28 cellular contexts compared by ENCODE assay signal in genomic region chr9:8734760-8735159, GRCh38.
DNase-seq lines count a peak whose midpoint lies in the region; FAIRE-seq and TF ChIP-seq lines count a peak whose summit lies in the region.
"Had no signal": no experiment of that assay in that cellular context is flagged by ENCODE, and none has a peak within 500 bp of the region (broad histone marks: within the 10 kb centered on the region; RNA-seq: fewer than 3 reads in every experiment).

No MANE protein-coding gene starts in this region.

- peak; percentile 92 for DNase-seq in ACHN
- peak; percentile 49 for DNase-seq in NT2/D1 (ENCODE audit: low read depth, low spot score)
- DNase-seq in fibroblast of the aortic adventitia (ENCODE audit: low read depth): peak; percentile 39
- DNase-seq in mesenchymal stem cell: no peak
- DNase-seq in lower leg skin (ENCODE audit: low spot score in 2 of 2): no peak
- DNase-seq in NCI-H526 (lab: John Stamatoyannopoulos, UW): no peak
- no peak for DNase-seq in frontal cortex (ENCODE audit: low spot score in 2 of 2)
- no peak for DNase-seq in NOMO-1 (lab: John Stamatoyannopoulos, UW; ENCODE audit: unreplicated experiment in 2 of 2)
- DNase-seq: activated CD8-positive, alpha-beta T cell treated with anti-CD3 and anti-CD28 coated beads, Interleukin-2, amount 10 ng/mL, durations not matched to agents 7 days and 5 days; activated T-cell treated with anti-CD3 and anti-CD28 coated beads, Interleukin-2, amount 50 U/mL, for 4 hours; DMS 273 treated with DMSO at 0.1 percent for 48 hours; foreskin melanocyte; GF-D8; MG63; naive B cell; NCI-H146; NCI-H2171 treated with DMSO at 0.1 percent for 48 hours; ovary; small intestine; stimulated activated CD4-positive, alpha-beta T cell treated with anti-CD3 and anti-CD28 coated beads, Interleukin-4, amount 100 ng/mL, for 24 hours; T1000; uterus had no signal

- H3K27me3 ChIP-seq in NT2/D1 (ENCODE audit: insufficient read depth, insufficient read length) (no peaks in the 10 kb centered on the region), mesenchymal stem cell (ENCODE audit: control insufficient read depth in 1 of 2, insufficient read depth in 1 of 2, low read length in 2 of 2) (no peaks in the 10 kb centered on the region)
- H3K27me3 ChIP-seq: MG63, ovary, uterus had no signal

- H3K9me3 ChIP-seq in NT2/D1 (ENCODE audit: insufficient read depth, low read length) (no peaks in the 10 kb centered on the region), mesenchymal stem cell (ENCODE audit: control insufficient read depth, low read length) (no peaks in the 10 kb centered on the region)
- H3K9me3 ChIP-seq: MG63, ovary, uterus had no signal

- no peak overlapping the region for H2BK12ac ChIP-seq in mesenchymal stem cell (ENCODE audit: low read length in 2 of 2)

- no peak overlapping the region for H2BK15ac ChIP-seq in mesenchymal stem cell (ENCODE audit: low read depth, poor library complexity, severe bottlenecking)

- H3K14ac ChIP-seq in mesenchymal stem cell (ENCODE audit: low read length in 2 of 2): no peak overlapping the region

- H4K91ac ChIP-seq in mesenchymal stem cell (ENCODE audit: low read length): no peak overlapping the region

- 60% methylated on average over 3 of the region's 5 CpGs for WGBS in mesenchymal stem cell
- 63 to 76% methylated on average over 5 of the region's 5 CpGs for WGBS in lower leg skin, 2 donors

- TF ChIP-seq CTCF in fibroblast of the aortic adventitia (IDR thresholded peaks at IDR 0.05; ENCODE audit: insufficient read depth, low read length) (no peak), lower leg skin (IDR thresholded peaks at IDR 0.05) (no peak)

- H3K79me1 ChIP-seq in mesenchymal stem cell (replicated peaks; ENCODE audit: low read length, poor library complexity, severe bottlenecking): peaks cover 7% of the 10 kb centered on the region

- H2AFZ ChIP-seq in mesenchymal stem cell (ENCODE audit: low read depth, low read length): no peak overlapping the region

- H3K23ac ChIP-seq in mesenchymal stem cell (ENCODE audit: low read length in 2 of 2): no peak overlapping the region

- no peak overlapping the region for H2BK120ac ChIP-seq in mesenchymal stem cell (ENCODE audit: low read depth, low read length)

- in situ Hi-C loops in ACHN (cut with HindIII; ENCODE audit: low pct_ligation_motif_present, low pct_unique_long_range_greater_than_20kb, low sequenced_read_pairs): no loop called here

- TF ChIP-seq POLR2A in lower leg skin (IDR thresholded peaks at IDR 0.05): no peak

- no peaks in the 10 kb centered on the region for H3K4me1 ChIP-seq in NT2/D1 (ENCODE audit: insufficient read depth, insufficient read length)
- H3K4me1 ChIP-seq in mesenchymal stem cell (ENCODE audit: control insufficient read depth, insufficient read depth, low read depth, low read length): peaks cover 7% of the 10 kb centered on the region
- H3K4me1 ChIP-seq: uterus had no signal

- no peak overlapping the region for H3K4ac ChIP-seq in mesenchymal stem cell (ENCODE audit: low read depth in 1 of 2, low read length in 2 of 2)

- no peak overlapping the region for H3K4me3 ChIP-seq in NT2/D1 (ENCODE audit: insufficient read length, low read depth)
- no peak overlapping the region for H3K4me3 ChIP-seq in fibroblast of the aortic adventitia (ENCODE audit: low read depth, low read length)
- no peak overlapping the region for H3K4me3 ChIP-seq in mesenchymal stem cell (ENCODE audit: insufficient read depth in 1 of 2, low read depth in 1 of 2, low read length in 2 of 2)
- no peak overlapping the region for H3K4me3 ChIP-seq in lower leg skin (ENCODE audit: low read depth, poor library complexity, severe bottlenecking)
- H3K4me3 ChIP-seq: lung, MG63, ovary, uterus had no signal

- H3K18ac ChIP-seq in mesenchymal stem cell (ENCODE audit: low read depth in 1 of 2, low read length in 2 of 2): no peak overlapping the region

- H3K36me3 ChIP-seq in NT2/D1 (ENCODE audit: insufficient read depth, insufficient read length, low read length) (no peaks in the 10 kb centered on the region), mesenchymal stem cell (ENCODE audit: control insufficient read depth in 1 of 2, insufficient read depth in 2 of 2, low read depth in 1 of 2, low read length in 2 of 2) (no peaks in the 10 kb centered on the region)
- H3K36me3 ChIP-seq: MG63, ovary, uterus had no signal

- no peak overlapping the region for H2AK5ac ChIP-seq in mesenchymal stem cell (ENCODE audit: low read length, severe bottlenecking)

- H3K4me2 ChIP-seq in mesenchymal stem cell (ENCODE audit: low read length, poor library complexity, severe bottlenecking): no peak overlapping the region

- no peak for FAIRE-seq in frontal cortex (lab: Jason Lieb, UNC)
- FAIRE-seq: A204.1, GM19239, H54, small intestine had no signal

- no peak overlapping the region for H2BK5ac ChIP-seq in mesenchymal stem cell (ENCODE audit: low read depth, low read length, poor library complexity, severe bottlenecking)

- H4K8ac ChIP-seq in mesenchymal stem cell (ENCODE audit: low read length): no peak overlapping the region

- intact Hi-C loops in lower leg skin (cut with DNase I; ENCODE audit: low total_unique reads): no loop called here

- peak overlapping the region; percentile 69 for H3K27ac ChIP-seq in mesenchymal stem cell (ENCODE audit: low read length, poor library complexity, severe bottlenecking)
- H3K27ac ChIP-seq: C4-2B, HL-60, ovary, uterus had no signal

- H3K9ac ChIP-seq in NT2/D1 (ENCODE audit: insufficient read length, low read depth) (no peak overlapping the region), mesenchymal stem cell (ENCODE audit: low read length) (no peak overlapping the region)

Comparison
In these comparisons a context has a peak if more than half of its experiments do, and no peak if none do; other contexts are left out.
1. DNase-seq: peak in ACHN (single experiment), NT2/D1 (single experiment) and fibroblast of the aortic adventitia (single experiment); none in mesenchymal stem cell (single experiment), lower leg skin (0 of 2), NCI-H526 (0 of 2), frontal cortex (0 of 2) and NOMO-1 (0 of 2).